ENCODE assay signal across 8 cellular contexts in genomic region chr16:78215222-78215621, GRCh38.
"Had no signal": no experiment of that assay in that cellular context is flagged by ENCODE, and none has a peak within 500 bp of the region (broad histone marks: within the 10 kb centered on the region; RNA-seq: fewer than 3 reads in every experiment).

No MANE protein-coding gene starts in this region.

- H3K4me3 Mint-ChIP-seq: GM23338, H9 had no signal

- H3K4me3 ChIP-seq: GM23338 had no signal

- DNase-seq: H9, HCEC 1CT, IMR-90, KBM-7 had no signal

- ATAC-seq: GM23338 had no signal

- H3K27ac Mint-ChIP-seq: GM23338, H9 had no signal

- FAIRE-seq: H1, H54, HTR-8/SVneo had no signal

- H3K9me3 Mint-ChIP-seq: H9 had no signal

- H3K4me2 ChIP-seq: GM23338 had no signal

- H2AFZ ChIP-seq: GM23338 had no signal
